Comparison of ENCODE assay signal across 15 cellular contexts in the genomic region with DNA sequence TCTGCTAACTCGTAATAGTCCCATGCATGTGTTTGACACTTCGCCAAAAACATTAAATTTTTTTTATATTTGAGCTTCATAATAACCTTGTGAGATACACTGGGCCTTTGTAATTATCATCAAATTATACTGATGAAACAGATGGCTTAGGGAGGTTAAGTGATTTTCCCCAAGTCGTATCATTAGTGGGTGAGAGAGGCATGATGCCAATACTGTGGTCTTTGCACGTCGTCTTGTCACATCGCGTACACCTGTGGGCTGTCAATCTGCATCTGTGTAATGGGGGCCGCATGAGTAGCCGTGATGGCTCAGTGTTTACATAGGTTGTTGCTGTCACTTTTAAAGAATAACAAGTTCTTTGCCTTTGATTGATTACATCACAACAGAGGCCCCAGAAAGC. TPM values are rescaled to one million over a fixed set of nuclear protein-coding genes. Genes with fewer than 3 reads are reported as not detected.
DNase-seq lines count a peak whose midpoint lies in the region; TF ChIP-seq lines count a peak whose summit lies in the region.
"Had no signal": no experiment of that assay in that cellular context is flagged by ENCODE, and none has a peak within 500 bp of the region (broad histone marks: within the 10 kb centered on the region; RNA-seq: fewer than 3 reads in every experiment).

No MANE protein-coding gene starts in this region.

- H3K4me1 ChIP-seq in mesenchymal stem cell (ENCODE audit: control insufficient read depth, insufficient read depth, low read depth, low read length), result peaks cover 2% of the 10 kb centered on the region
- no peaks in the 10 kb centered on the region for H3K4me1 ChIP-seq in mammary epithelial cell (ENCODE audit: insufficient read depth, low read length)
- H3K4me1 ChIP-seq: BLaER1 treated with 17β-estradiol and CSF1 and Interleukin-3, amounts not matched to agents 10 nM and 100 nM had no signal

- peak overlapping the region; percentile 50 for H4K91ac ChIP-seq in mesenchymal stem cell (ENCODE audit: low read length)

- H3K4me3 ChIP-seq in mesenchymal stem cell (ENCODE audit: insufficient read depth in 1 of 2, low read depth in 1 of 2, low read length in 2 of 2), result no peak overlapping the region
- no peak overlapping the region for H3K4me3 ChIP-seq in mammary epithelial cell (replicated peaks in 1 of 3; ENCODE audit: insufficient read depth in 1 of 3, low read depth in 2 of 3, low read length in 3 of 3)
- H3K4me3 ChIP-seq: BLaER1 treated with 17β-estradiol and CSF1 and Interleukin-3, amounts not matched to agents 10 nM and 100 nM; PC-9; SK-N-MC had no signal

- no TSS peak for BruUV-seq in mammary epithelial cell (replicated peaks; lab: Mats Ljungman, UMichigan)

- H2BK5ac ChIP-seq in mesenchymal stem cell (ENCODE audit: low read depth, low read length, poor library complexity, severe bottlenecking), result no peak overlapping the region

- peaks cover 11% of the 10 kb centered on the region for H3K4me1 Mint-ChIP-seq in glutamatergic neuron (ENCODE audit: low read depth, unreplicated experiment)

- no peak overlapping the region for H3K9ac ChIP-seq in mesenchymal stem cell (ENCODE audit: low read length)
- H3K9ac ChIP-seq in mammary epithelial cell (ENCODE audit: insufficient read depth, low read length), result no peak overlapping the region
- H3K9ac ChIP-seq: BLaER1 treated with 17β-estradiol and CSF1 and Interleukin-3, amounts not matched to agents 10 nM and 100 nM had no signal

- no peak overlapping the region for H3K27ac Mint-ChIP-seq in glutamatergic neuron (ENCODE audit: unreplicated experiment)

- peaks cover 5% of the 10 kb centered on the region for H3K9me3 ChIP-seq in mesenchymal stem cell (ENCODE audit: control insufficient read depth, low read length)
- H3K9me3 ChIP-seq in mammary epithelial cell (replicated peaks; ENCODE audit: insufficient read depth, low read length), result no peaks in the 10 kb centered on the region

- H3K4me2 ChIP-seq in mesenchymal stem cell (ENCODE audit: low read length, poor library complexity, severe bottlenecking) (no peak overlapping the region), mammary epithelial cell (ENCODE audit: insufficient read depth, low read depth, low read length) (no peak overlapping the region)
- H3K4me2 ChIP-seq: BLaER1 treated with 17β-estradiol and CSF1 and Interleukin-3, amounts not matched to agents 10 nM and 100 nM; PC-9 had no signal

- no peak overlapping the region for H3K4me3 Mint-ChIP-seq in glutamatergic neuron (ENCODE audit: unreplicated experiment)

- no peak overlapping the region for H3K4ac ChIP-seq in mesenchymal stem cell (ENCODE audit: low read depth in 1 of 2, low read length in 2 of 2)

- CTCF ChIA-PET in mammary epithelial cell (lab: Charles Lee; ENCODE audit: low non-redundant PET), result interaction anchor here (0.6 kb wide), 1 partner anchor 22 kb away, joined by 3 read pairs; no protein-coding TSS in a partner anchor

- H3K36me3 ChIP-seq in mesenchymal stem cell (ENCODE audit: control insufficient read depth in 1 of 2, insufficient read depth in 2 of 2, low read depth in 1 of 2, low read length in 2 of 2) (no peaks in the 10 kb centered on the region), mammary epithelial cell (ENCODE audit: insufficient read depth, low read length) (no peaks in the 10 kb centered on the region)
- H3K36me3 ChIP-seq: BLaER1 treated with 17β-estradiol and CSF1 and Interleukin-3, amounts not matched to agents 10 nM and 100 nM had no signal

- intact Hi-C loops in mammary epithelial cell (cut with micrococcal nuclease), result no loop called here

- H3K79me1 ChIP-seq in mesenchymal stem cell (replicated peaks; ENCODE audit: low read length, poor library complexity, severe bottlenecking), result no peaks in the 10 kb centered on the region

- H2BK12ac ChIP-seq in mesenchymal stem cell (ENCODE audit: low read length in 2 of 2), result peak overlapping the region in 1 of 2 experiments; percentile 52

- no peaks in the 10 kb centered on the region for H3K36me3 Mint-ChIP-seq in glutamatergic neuron (ENCODE audit: unreplicated experiment)

- no peak overlapping the region for H2AK5ac ChIP-seq in mesenchymal stem cell (ENCODE audit: low read length, severe bottlenecking)

- no peak overlapping the region for H2BK120ac ChIP-seq in mesenchymal stem cell (ENCODE audit: low read depth, low read length)

- no peak overlapping the region for H2BK15ac ChIP-seq in mesenchymal stem cell (ENCODE audit: low read depth, poor library complexity, severe bottlenecking)

- peak; percentile 7 for DNase-seq in NCI-H2227 (lab: John Stamatoyannopoulos, UW; ENCODE audit: unreplicated experiment)
- DNase-seq in NCI-H2227 treated with DMSO at 0.1 percent for 48 hours (lab: John Stamatoyannopoulos, UW), result no peak
- peak; percentile 40 for DNase-seq in NCI-H1694 (lab: John Stamatoyannopoulos, UW)
- DNase-seq in NCI-H748 (lab: John Stamatoyannopoulos, UW; ENCODE audit: unreplicated experiment), result peak; percentile 88
- no peak for DNase-seq in mesenchymal stem cell
- DNase-seq in glutamatergic neuron, result no peak
- DNase-seq in inferior parietal cortex (ENCODE audit: extremely low spot score), result no peak
- no peak for DNase-seq in mammary epithelial cell
- DNase-seq: KG1, PC-9 had no signal

- H4K8ac ChIP-seq in mesenchymal stem cell (ENCODE audit: low read length), result no peak overlapping the region

- 87% methylated on average over 5 of the region's 9 CpGs for WGBS in mesenchymal stem cell
- 72% methylated on average over 9 of the region's 9 CpGs for WGBS in mammary epithelial cell (ENCODE audit: low coverage, missing lambda C conversion rate)

- in situ Hi-C loops in mammary epithelial cell (cut with MboI; ENCODE audit: low sequenced_read_pairs in 2 of 2), result no loop called here

- H3K79me2 ChIP-seq in mammary epithelial cell (ENCODE audit: insufficient read depth, low read length), result no peaks in the 10 kb centered on the region

- no peak overlapping the region for H3K27ac ChIP-seq in mesenchymal stem cell (ENCODE audit: low read length, poor library complexity, severe bottlenecking)
- no peak overlapping the region for H3K27ac ChIP-seq in mammary epithelial cell (ENCODE audit: insufficient read depth, low read depth, low read length)
- H3K27ac ChIP-seq: BLaER1 treated with 17β-estradiol and CSF1 and Interleukin-3, amounts not matched to agents 10 nM and 100 nM; PC-9 had no signal

- TF ChIP-seq CTCF in glutamatergic neuron (IDR thresholded peaks at IDR 0.05; ENCODE audit: partially characterized antibody, unreplicated experiment), result no peak
- no peak for TF ChIP-seq CTCF in mammary epithelial cell (conservative IDR thresholded peaks at IDR 0.05 in 1 of 2, IDR thresholded peaks at IDR 0.05 in 1 of 2; ENCODE audit: extremely low read depth in 1 of 2, insufficient read depth in 1 of 2, low read depth in 1 of 2, low read length in 2 of 2)

- H3K27me3 Mint-ChIP-seq in glutamatergic neuron (ENCODE audit: unreplicated experiment), result no peaks in the 10 kb centered on the region

- no peaks in the 10 kb centered on the region for H3K27me3 ChIP-seq in mesenchymal stem cell (ENCODE audit: control insufficient read depth in 1 of 2, insufficient read depth in 1 of 2, low read length in 2 of 2)
- no peaks in the 10 kb centered on the region for H3K27me3 ChIP-seq in mammary epithelial cell (ENCODE audit: insufficient read depth, low read length)
- H3K27me3 ChIP-seq: BLaER1 treated with 17β-estradiol and CSF1 and Interleukin-3, amounts not matched to agents 10 nM and 100 nM had no signal

- H3K18ac ChIP-seq in mesenchymal stem cell (ENCODE audit: low read depth in 1 of 2, low read length in 2 of 2), result no peak overlapping the region

- dilution Hi-C loops in mammary epithelial cell (cut with HindIII; ENCODE audit: low sequenced_read_pairs), result no loop called here

- no peak overlapping the region for H3K23ac ChIP-seq in mesenchymal stem cell (ENCODE audit: low read length in 2 of 2)

- H2AFZ ChIP-seq in mesenchymal stem cell (ENCODE audit: low read depth, low read length) (no peak overlapping the region), mammary epithelial cell (ENCODE audit: low read depth, low read length) (no peak overlapping the region)
- H2AFZ ChIP-seq: PC-9 had no signal

- no peaks in the 10 kb centered on the region for H4K20me1 ChIP-seq in mammary epithelial cell (ENCODE audit: insufficient read depth, low read length)
- H4K20me1 ChIP-seq: BLaER1 treated with 17β-estradiol and CSF1 and Interleukin-3, amounts not matched to agents 10 nM and 100 nM had no signal

- H3K14ac ChIP-seq in mesenchymal stem cell (ENCODE audit: low read length in 2 of 2), result peak overlapping the region in 1 of 2 experiments; percentile 60

- peaks cover 2% of the 10 kb centered on the region for H3K9me3 Mint-ChIP-seq in glutamatergic neuron (ENCODE audit: unreplicated experiment)

RNA-seq across cellular contexts. Expression of a gene that starts 1.7 kb away (rescaled TPM):
- polyA plus RNA-seq in mesenchymal stem cell (2013, experiment 1 of 2), result not detected
- polyA plus RNA-seq in mesenchymal stem cell (2013, experiment 2 of 2), result not detected
- total RNA-seq in glutamatergic neuron (ENCODE audit: unreplicated experiment) (not detected), mammary epithelial cell (not detected)
- polyA plus RNA-seq in mammary epithelial cell, result not detected
- polyA minus RNA-seq in mammary epithelial cell, result not detected
- total RNA-seq: A172; MCF 10A; PC-9; T-helper 1 cell treated with Interleukin-12 subunit alpha and Interleukin-12 subunit beta and Interleukin-4 antibody, amounts not matched to agents 30 ng/mL and 1 ng/mL, for 36 hours had no signal

Comparison
In these comparisons a context has a peak if more than half of its experiments do, and no peak if none do; other contexts are left out.
1. DNase-seq: peak in NCI-H2227 (single experiment), NCI-H1694 (single experiment) and NCI-H748 (single experiment); none in NCI-H2227 treated with DMSO at 0.1 percent for 48 hours (single experiment), mesenchymal stem cell (single experiment), glutamatergic neuron (single experiment), inferior parietal cortex (single experiment) and mammary epithelial cell (single experiment).